1 cellular context compared by ENCODE assay signal in genomic region chr9:123310551-123311249, GRCh38.
TF ChIP-seq lines count a peak whose summit lies in the region.

No MANE protein-coding gene starts in this region.

TF ChIP-seq in HepG2, 621 proteins besides CTCF, POLR2A, EP300 and RAD21 (continued from another document and continues in another):
- TF ChIP-seq ZFYVE20 (CRISPR knock-in tag; IDR thresholded peaks at IDR 0.05; ENCODE audit: borderline replicate concordance, low read depth) (no peak), ARID5B (CRISPR knock-in tag; IDR thresholded peaks at IDR 0.05) (peak; percentile 35), ARNT2 (CRISPR knock-in tag; IDR thresholded peaks at IDR 0.05; ENCODE audit: low read depth) (no peak), HHEX (CRISPR knock-in tag; IDR thresholded peaks at IDR 0.05) (peak; percentile 59; the same call in 1 of the 2 replicates), TEAD3 (CRISPR knock-in tag; optimal IDR thresholded peaks at IDR 0.05; ENCODE audit: borderline replicate concordance) (peak; percentile 7), GZF1 (CRISPR knock-in tag; IDR thresholded peaks at IDR 0.05) (no peak), NFIC (IDR thresholded peaks at IDR 0.05; ENCODE audit: low read length) (peak; percentile 27; the same call in 1 of the 2 replicates), BHLHE40 (IDR thresholded peaks at IDR 0.05; ENCODE audit: low read length) (peak; percentile 75), NRL (CRISPR knock-in tag; IDR thresholded peaks at IDR 0.05; ENCODE audit: borderline replicate concordance) (no peak), NCOA5 (CRISPR knock-in tag; IDR thresholded peaks at IDR 0.05) (no peak), TRIM24 (CRISPR knock-in tag; IDR thresholded peaks at IDR 0.05) (no peak), CREM (IDR thresholded peaks at IDR 0.05) (peak; percentile 40; the same call in 1 of the 2 replicates), CREM (CRISPR knock-in tag; IDR thresholded peaks at IDR 0.05) (no peak), SOX6 (IDR thresholded peaks at IDR 0.05) (no peak), SOX6 (CRISPR knock-in tag; IDR thresholded peaks at IDR 0.05) (peak; percentile 85), GFI1 (CRISPR knock-in tag; IDR thresholded peaks at IDR 0.05; ENCODE audit: borderline replicate concordance) (0 out of 2 replicates have a peak, but pooled peaks have one; percentile 35), ZZZ3 (CRISPR knock-in tag; IDR thresholded peaks at IDR 0.05; ENCODE audit: borderline replicate concordance) (no peak), MAX (IDR thresholded peaks at IDR 0.05) (peak; percentile 27; the same call in 1 of the 2 replicates), TBX2 (CRISPR knock-in tag; IDR thresholded peaks at IDR 0.05; ENCODE audit: borderline replicate concordance) (peak; percentile 84), RAD51 (IDR thresholded peaks at IDR 0.05; ENCODE audit: borderline replicate concordance) (no peak), TEAD2 (CRISPR knock-in tag; IDR thresholded peaks at IDR 0.05) (no peak), CENPT (CRISPR knock-in tag; IDR thresholded peaks at IDR 0.05; ENCODE audit: low read depth) (no peak), PAXIP1 (CRISPR knock-in tag; conservative IDR thresholded peaks at IDR 0.05) (peak; percentile 70), TRAFD1 (CRISPR knock-in tag; IDR thresholded peaks at IDR 0.05; ENCODE audit: borderline replicate concordance) (no peak), NCOR1 (IDR thresholded peaks at IDR 0.05; ENCODE audit: borderline replicate concordance, low read length) (peak; percentile 76; the same call in 1 of the 2 replicates), FOSL2 (CRISPR knock-in tag; IDR thresholded peaks at IDR 0.05) (peak; percentile 29; the same call in 1 of the 2 replicates), SOX13 (IDR thresholded peaks at IDR 0.05) (peak; percentile 65; the same call in 1 of the 2 replicates), SOX13 (CRISPR knock-in tag; conservative IDR thresholded peaks at IDR 0.05 in 1 of 2, IDR thresholded peaks at IDR 0.05 in 1 of 2) (peak in 1 of 2 experiments; percentile 55; a peak in 2 of 4 replicates), NFYB (CRISPR knock-in tag; IDR thresholded peaks at IDR 0.05) (no peak), REPIN1 (CRISPR knock-in tag; IDR thresholded peaks at IDR 0.05; ENCODE audit: borderline replicate concordance, low read depth) (0 out of 2 replicates have a peak, but pooled peaks have one; percentile 28), ZNF550 (CRISPR knock-in tag; IDR thresholded peaks at IDR 0.05; ENCODE audit: borderline replicate concordance) (no peak), ETV5 (CRISPR knock-in tag; IDR thresholded peaks at IDR 0.05; ENCODE audit: borderline replicate concordance) (no peak), HMG20A (CRISPR knock-in tag; IDR thresholded peaks at IDR 0.05; ENCODE audit: borderline replicate concordance) (peak; percentile 21; the same call in 1 of the 2 replicates), ZSCAN21 (CRISPR knock-in tag; IDR thresholded peaks at IDR 0.05; ENCODE audit: borderline replicate concordance) (0 out of 2 replicates have a peak, but pooled peaks have one; percentile 23), SALL1 (CRISPR knock-in tag; IDR thresholded peaks at IDR 0.05) (peak; percentile 73; the same call in 1 of the 2 replicates), HDAC2 (CRISPR knock-in tag; IDR thresholded peaks at IDR 0.05) (peak; percentile 11; the same call in 1 of the 2 replicates), NR2F1 (CRISPR knock-in tag; IDR thresholded peaks at IDR 0.05) (peak in 1 of 2 experiments; percentile 60; a peak in 2 of 4 replicates), SOX5 (CRISPR knock-in tag; IDR thresholded peaks at IDR 0.05; ENCODE audit: borderline replicate concordance) (peak; percentile 50; the same call in 1 of the 2 replicates), GRHL1 (CRISPR knock-in tag; conservative IDR thresholded peaks at IDR 0.05) (no peak), FOXO1 (CRISPR knock-in tag; IDR thresholded peaks at IDR 0.05) (peak; percentile 32; the same call in 1 of the 2 replicates), ZNF3 (CRISPR knock-in tag; IDR thresholded peaks at IDR 0.05) (peak; percentile 83; the same call in 1 of the 2 replicates), NAIF1 (CRISPR knock-in tag; IDR thresholded peaks at IDR 0.05; ENCODE audit: borderline replicate concordance) (0 out of 2 replicates have a peak, but pooled peaks have one; percentile 62), NR2F2 (IDR thresholded peaks at IDR 0.05; ENCODE audit: borderline replicate concordance, low read depth) (peak; percentile 77), RBM39 (IDR thresholded peaks at IDR 0.05; ENCODE audit: low read depth, low read length, poor library complexity, severe bottlenecking) (no peak), HES4 (CRISPR knock-in tag; IDR thresholded peaks at IDR 0.05; ENCODE audit: borderline replicate concordance) (no peak), FOXA3 (CRISPR knock-in tag; IDR thresholded peaks at IDR 0.05) (peak; percentile 51), FOXP1 (IDR thresholded peaks at IDR 0.05) (peak; percentile 86), FOXP1 (CRISPR knock-in tag; IDR thresholded peaks at IDR 0.05) (peak; percentile 90; the same call in 1 of the 2 replicates), TBX3 (IDR thresholded peaks at IDR 0.05; ENCODE audit: borderline replicate concordance) (peak; percentile 87), NONO (IDR thresholded peaks at IDR 0.05) (no peak), NONO (CRISPR knock-in tag; conservative IDR thresholded peaks at IDR 0.05) (0 out of 2 replicates have a peak, but pooled peaks have one; percentile 33), HDAC1 (CRISPR knock-in tag; IDR thresholded peaks at IDR 0.05) (peak; percentile 57; the same call in 1 of the 2 replicates), NR2F6 (IDR thresholded peaks at IDR 0.05) (peak; percentile 75), NR2F6 (CRISPR knock-in tag; IDR thresholded peaks at IDR 0.05) (0 out of 2 replicates have a peak, but pooled peaks have one; percentile 46), HNF4A (CRISPR knock-in tag; IDR thresholded peaks at IDR 0.05) (peak; percentile 66), TOPORS (CRISPR knock-in tag; IDR thresholded peaks at IDR 0.05) (no peak)
- TF ChIP-seq, protein P1, sequence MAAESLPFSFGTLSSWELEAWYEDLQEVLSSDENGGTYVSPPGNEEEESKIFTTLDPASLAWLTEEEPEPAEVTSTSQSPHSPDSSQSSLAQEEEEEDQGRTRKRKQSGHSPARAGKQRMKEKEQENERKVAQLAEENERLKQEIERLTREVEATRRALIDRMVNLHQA (CRISPR knock-in tag; IDR thresholded peaks at IDR 0.05): no peak
- TF ChIP-seq, protein P2, sequence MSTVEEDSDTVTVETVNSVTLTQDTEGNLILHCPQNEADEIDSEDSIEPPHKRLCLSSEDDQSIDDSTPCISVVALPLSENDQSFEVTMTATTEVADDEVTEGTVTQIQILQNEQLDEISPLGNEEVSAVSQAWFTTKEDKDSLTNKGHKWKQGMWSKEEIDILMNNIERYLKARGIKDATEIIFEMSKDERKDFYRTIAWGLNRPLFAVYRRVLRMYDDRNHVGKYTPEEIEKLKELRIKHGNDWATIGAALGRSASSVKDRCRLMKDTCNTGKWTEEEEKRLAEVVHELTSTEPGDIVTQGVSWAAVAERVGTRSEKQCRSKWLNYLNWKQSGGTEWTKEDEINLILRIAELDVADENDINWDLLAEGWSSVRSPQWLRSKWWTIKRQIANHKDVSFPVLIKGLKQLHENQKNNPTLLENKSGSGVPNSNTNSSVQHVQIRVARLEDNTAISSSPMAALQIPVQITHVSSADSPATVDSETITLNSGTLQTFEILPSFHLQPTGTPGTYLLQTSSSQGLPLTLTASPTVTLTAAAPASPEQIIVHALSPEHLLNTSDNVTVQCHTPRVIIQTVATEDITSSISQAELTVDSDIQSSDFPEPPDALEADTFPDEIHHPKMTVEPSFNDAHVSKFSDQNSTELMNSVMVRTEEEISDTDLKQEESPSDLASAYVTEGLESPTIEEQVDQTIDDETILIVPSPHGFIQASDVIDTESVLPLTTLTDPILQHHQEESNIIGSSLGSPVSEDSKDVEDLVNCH (CRISPR knock-in tag; IDR thresholded peaks at IDR 0.05): no peak
- TF ChIP-seq, protein P3, sequence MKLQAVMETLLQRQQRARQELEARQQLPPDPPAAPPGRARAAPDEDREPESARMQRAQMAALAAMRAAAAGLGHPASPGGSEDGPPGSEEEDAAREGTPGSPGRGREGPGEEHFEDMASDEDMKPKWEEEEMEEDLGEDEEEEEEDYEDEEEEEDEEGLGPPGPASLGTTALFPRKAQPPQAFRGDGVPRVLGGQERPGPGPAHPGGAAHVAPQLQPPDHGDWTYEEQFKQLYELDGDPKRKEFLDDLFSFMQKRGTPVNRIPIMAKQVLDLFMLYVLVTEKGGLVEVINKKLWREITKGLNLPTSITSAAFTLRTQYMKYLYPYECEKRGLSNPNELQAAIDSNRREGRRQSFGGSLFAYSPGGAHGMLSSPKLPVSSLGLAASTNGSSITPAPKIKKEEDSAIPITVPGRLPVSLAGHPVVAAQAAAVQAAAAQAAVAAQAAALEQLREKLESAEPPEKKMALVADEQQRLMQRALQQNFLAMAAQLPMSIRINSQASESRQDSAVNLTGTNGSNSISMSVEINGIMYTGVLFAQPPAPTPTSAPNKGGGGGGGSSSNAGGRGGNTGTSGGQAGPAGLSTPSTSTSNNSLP (IDR thresholded peaks at IDR 0.05; ENCODE audit: low read depth, low read length): peak; percentile 91
